1 cellular context compared by ENCODE assay signal in the genomic region with DNA sequence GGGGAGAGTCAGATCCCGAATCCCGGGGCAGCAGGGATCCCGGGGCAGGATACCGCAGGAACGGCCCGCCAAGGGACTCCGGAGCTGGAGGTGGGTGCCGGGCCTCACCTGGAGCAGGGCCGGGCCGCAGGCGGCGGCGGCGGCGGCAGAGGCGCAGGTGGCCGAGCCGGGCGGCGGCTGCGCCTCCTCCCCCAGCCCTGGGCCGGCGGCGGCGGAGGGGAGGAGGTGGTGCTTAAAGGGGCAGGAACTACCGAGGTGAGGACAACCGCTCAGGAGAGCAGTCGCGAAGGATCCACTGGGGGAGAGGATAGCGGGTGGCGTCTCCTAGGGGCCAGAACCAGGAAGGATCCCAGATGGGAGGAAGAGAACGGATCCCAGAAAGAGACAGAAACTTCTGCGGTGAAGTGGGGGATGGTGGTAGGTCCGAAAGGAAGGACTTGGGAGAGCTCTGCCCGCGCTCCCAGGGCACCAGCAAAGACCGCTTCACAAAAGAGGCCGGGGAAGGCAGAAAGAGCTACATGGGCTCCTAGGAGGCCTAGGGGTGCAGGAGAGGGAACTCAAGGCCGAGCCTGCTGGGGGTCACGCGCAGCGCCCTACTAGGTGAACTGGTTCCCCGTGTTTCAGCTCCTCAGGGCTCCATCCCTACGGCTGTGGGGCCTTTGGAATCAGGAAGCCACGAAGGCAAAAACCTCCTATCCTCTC.
TF ChIP-seq lines count a peak whose summit lies in the region.

No MANE protein-coding gene starts in this region.

TF ChIP-seq in H1, 55 proteins besides CTCF, POLR2A, EP300 and RAD21:
- TF ChIP-seq POLR2AphosphoS5 (IDR thresholded peaks at IDR 0.05; ENCODE audit: low read depth, low read length) (no peak; the same call in 1 of the 2 replicates), TBP (IDR thresholded peaks at IDR 0.05; ENCODE audit: low read depth, low read length) (0 out of 2 replicates have a peak, but pooled peaks have one; percentile 45), PHF8 (conservative IDR thresholded peaks at IDR 0.05; ENCODE audit: low read depth, low read length) (peak; percentile 53), RBBP5 (IDR thresholded peaks at IDR 0.05; ENCODE audit: borderline replicate concordance, low read depth, low read length) (0 out of 2 replicates have a peak, but pooled peaks have one; percentile 42), KDM1A (IDR thresholded peaks at IDR 0.05; ENCODE audit: borderline replicate concordance, low read length) (no peak), KDM4A (IDR thresholded peaks at IDR 0.05; ENCODE audit: low read depth, low read length, severe bottlenecking) (peak; percentile 80), BACH1 (IDR thresholded peaks at IDR 0.05; ENCODE audit: low read length) (peak; percentile 68), SIN3A (conservative IDR thresholded peaks at IDR 0.05 in 1 of 2, IDR thresholded peaks at IDR 0.05 in 1 of 2; ENCODE audit: low read depth in 1 of 2, low read length in 2 of 2) (peak; percentile 72 to 77; a peak in 1 of 4 replicates), SUZ12 (IDR thresholded peaks at IDR 0.05; ENCODE audit: low read length) (peak; percentile 45; the same call in 1 of the 2 replicates)
- TF ChIP-seq, protein P1, sequence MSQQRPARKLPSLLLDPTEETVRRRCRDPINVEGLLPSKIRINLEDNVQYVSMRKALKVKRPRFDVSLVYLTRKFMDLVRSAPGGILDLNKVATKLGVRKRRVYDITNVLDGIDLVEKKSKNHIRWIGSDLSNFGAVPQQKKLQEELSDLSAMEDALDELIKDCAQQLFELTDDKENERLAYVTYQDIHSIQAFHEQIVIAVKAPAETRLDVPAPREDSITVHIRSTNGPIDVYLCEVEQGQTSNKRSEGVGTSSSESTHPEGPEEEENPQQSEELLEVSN (IDR thresholded peaks at IDR 0.05), result 0 out of 2 replicates have a peak, but pooled peaks have one; percentile 9
- TF ChIP-seq, protein P2, sequence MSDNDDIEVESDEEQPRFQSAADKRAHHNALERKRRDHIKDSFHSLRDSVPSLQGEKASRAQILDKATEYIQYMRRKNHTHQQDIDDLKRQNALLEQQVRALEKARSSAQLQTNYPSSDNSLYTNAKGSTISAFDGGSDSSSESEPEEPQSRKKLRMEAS (IDR thresholded peaks at IDR 0.05), result no peak
